17 cellular contexts compared by ENCODE assay signal in the genomic region with DNA sequence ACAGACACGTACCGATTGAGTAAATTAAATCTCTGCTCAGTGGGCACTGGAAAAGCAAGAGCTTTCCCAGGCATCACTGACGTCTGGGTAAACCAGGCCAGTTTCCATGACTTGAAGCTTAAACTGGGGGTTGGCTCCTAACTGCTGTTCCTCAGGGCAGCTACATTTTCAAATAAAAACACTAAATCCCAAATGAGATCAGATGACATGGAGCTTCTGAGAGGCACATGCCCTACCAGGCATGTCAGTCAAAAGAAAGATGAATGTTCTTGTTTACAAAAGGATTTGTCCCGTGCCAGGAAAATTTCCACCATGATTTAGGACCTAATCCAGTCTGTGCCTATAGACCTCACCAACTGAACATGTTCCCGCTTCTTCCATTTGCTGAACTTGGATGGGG.
DNase-seq lines count a peak whose midpoint lies in the region; ATAC-seq, FAIRE-seq and TF ChIP-seq lines count a peak whose summit lies in the region.
"Had no signal": no experiment of that assay in that cellular context is flagged by ENCODE, and none has a peak within 500 bp of the region (broad histone marks: within the 10 kb centered on the region; RNA-seq: fewer than 3 reads in every experiment).

No MANE protein-coding gene starts in this region.

- TF ChIP-seq CTCF in heart left ventricle (IDR thresholded peaks at IDR 0.05), result no peak
- no peak for TF ChIP-seq CTCF in H1 (IDR thresholded peaks at IDR 0.05; ENCODE audit: control extremely low read depth in 1 of 3, insufficient read depth in 1 of 3, low read depth in 1 of 3, low read length in 3 of 3)
- TF ChIP-seq CTCF in osteoblast (IDR thresholded peaks at IDR 0.05; ENCODE audit: extremely low read depth, low read depth, low read length), result no peak
- no peak for TF ChIP-seq CTCF in breast epithelium (IDR thresholded peaks at IDR 0.05)

- H4K20me1 ChIP-seq in H1 (replicated peaks in 1 of 2; ENCODE audit: control insufficient read depth in 1 of 2, insufficient read depth in 2 of 2, low read length in 2 of 2) (no peaks in the 10 kb centered on the region), osteoblast (ENCODE audit: insufficient read depth, low read length) (no peaks in the 10 kb centered on the region)

- no peak overlapping the region for H2BK20ac ChIP-seq in H1 (ENCODE audit: low read length)

- no peak overlapping the region for H3K23ac ChIP-seq in H1 (ENCODE audit: insufficient read length)

- H3K18ac ChIP-seq in H1 (ENCODE audit: extremely low read depth, low read length), result no peak overlapping the region

- H3K79me1 ChIP-seq in H1 (ENCODE audit: low read depth, low read length), result no peaks in the 10 kb centered on the region

- DNase-seq in right cardiac atrium (no peak), heart left ventricle (no peak), H1 (ENCODE audit: low read depth in 1 of 2, low spot score in 2 of 2) (no peak), osteoblast (ENCODE audit: insufficient read length, low spot score, missing footprints) (no peak), aorta (no peak), breast epithelium (ENCODE audit: low spot score in 2 of 2) (no peak)
- DNase-seq in stimulated activated CD4-positive, alpha-beta T cell treated with anti-CD3 and anti-CD28 coated beads, Interleukin-2, amount 100 ng/mL, for 48 hours, result no peak
- DNase-seq: activated CD4-positive, alpha-beta T cell treated with anti-CD3 and anti-CD28 coated beads for 4 hours; heart right ventricle; KG1; NCI-H1092; NCI-H774; nephron progenitor cell; stimulated activated naive CD8-positive, alpha-beta T cell treated with anti-CD3 and anti-CD28 coated beads, Interleukin-15, Interleukin-2, amounts not matched to agents 100 U/mL and 50 U/mL, for 24 hours; SW 1271 had no signal

- H2BK15ac ChIP-seq in H1 (ENCODE audit: low read length), result no peak overlapping the region

- no peak overlapping the region for H4K91ac ChIP-seq in H1 (replicated peaks; ENCODE audit: insufficient read length, low read length)

- no peak overlapping the region for H3K14ac ChIP-seq in H1 (ENCODE audit: insufficient read length)

- H3K9me3 ChIP-seq in right cardiac atrium (ENCODE audit: control insufficient read depth, low read length) (no peaks in the 10 kb centered on the region), heart left ventricle (no peaks in the 10 kb centered on the region), H1 (ENCODE audit: insufficient read depth in 2 of 2, low read depth in 1 of 2, low read length in 1 of 2) (no peaks in the 10 kb centered on the region), osteoblast (ENCODE audit: low read depth, low read length) (no peaks in the 10 kb centered on the region), aorta (ENCODE audit: control insufficient read depth, low read length) (no peaks in the 10 kb centered on the region), breast epithelium (no peaks in the 10 kb centered on the region)
- H3K9me3 ChIP-seq: heart right ventricle had no signal

- H3K27ac ChIP-seq in right cardiac atrium (ENCODE audit: low read length) (peak overlapping the region; percentile 71), heart left ventricle (peak overlapping the region in 4 of 12 donors; percentile 2 to 78 (median 60)), H1 (ENCODE audit: low read depth, low read length) (no peak overlapping the region), osteoblast (ENCODE audit: low read depth, low read length) (peak overlapping the region; percentile 93), aorta (ENCODE audit: low read depth in 1 of 2, low read length in 2 of 2) (peak overlapping the region; percentile 92 to 100), breast epithelium (peak overlapping the region in 1 of 2 donors; percentile 66)

- POLR2A ChIA-PET in H1 (lab: Charles Lee; ENCODE audit: partially characterized antibody), result interaction anchor here (1.4 kb wide), 1 partner anchor 10 kb away, joined by 4 read pairs; no protein-coding TSS in a partner anchor

- TF ChIP-seq RAD21 in H1 (IDR thresholded peaks at IDR 0.05 in 1 of 2, conservative IDR thresholded peaks at IDR 0.05 in 1 of 2; ENCODE audit: low read depth in 2 of 2, low read length in 2 of 2), result no peak

- H3K36me3 ChIP-seq in heart left ventricle (no peaks in the 10 kb centered on the region), H1 (ENCODE audit: control insufficient read depth in 2 of 4, insufficient read depth in 4 of 4, low read length in 3 of 4) (no peaks in the 10 kb centered on the region), osteoblast (ENCODE audit: insufficient read depth, low read length) (no peaks in the 10 kb centered on the region), aorta (ENCODE audit: control insufficient read depth in 1 of 2, insufficient read depth in 2 of 2, low read length in 1 of 2) (no peaks in the 10 kb centered on the region), breast epithelium (no peaks in the 10 kb centered on the region)
- H3K36me3 ChIP-seq: heart right ventricle had no signal

- no peak overlapping the region for H2AFZ ChIP-seq in H1 (ENCODE audit: low read length)
- H2AFZ ChIP-seq in osteoblast (ENCODE audit: low read length), result no peak overlapping the region

- no peak overlapping the region for H4K5ac ChIP-seq in H1 (ENCODE audit: insufficient read length, low read depth, low read length)

- no peak for TF ChIP-seq EP300 in H1 (IDR thresholded peaks at IDR 0.05; ENCODE audit: borderline replicate concordance in 1 of 2, low read depth in 2 of 2, low read length in 2 of 2)

- intact Hi-C loops in right cardiac atrium (cut with DNase I), result no loop called here
- intact Hi-C loops in heart left ventricle (cut with DNase I), result no loop called here
- intact Hi-C loops in aorta (cut with DNase I), result loop anchor here in 1 of 2 donors (2.0 to 5.0 kb wide), 2 partner anchors 25 to 140 kb away; no protein-coding TSS in a partner anchor
- intact Hi-C loops in breast epithelium (cut with DNase I; ENCODE audit: low total_unique reads), result no loop called here

- H3K4me2 ChIP-seq in H1 (ENCODE audit: insufficient read depth in 1 of 2, low read depth in 2 of 2, low read length in 2 of 2) (no peak overlapping the region), osteoblast (ENCODE audit: insufficient read depth, low read length) (peak overlapping the region; percentile 35)

- H3K4ac ChIP-seq in H1 (replicated peaks; ENCODE audit: insufficient read length, low read depth, low read length), result no peak overlapping the region

- 0 out of 2 replicates have a peak overlapping the region, but pooled peaks have one; percentile 39 for H2BK12ac ChIP-seq in H1 (ENCODE audit: low read depth, low read length)

- WGBS in right cardiac atrium, result 70% methylated on average over 5 of the region's 5 CpGs
- 69 to 88% (median 80%) methylated on average over 5 of the region's 5 CpGs for WGBS in heart left ventricle, 4 donors
- WGBS in H1 (ENCODE audit: extremely low coverage in 1 of 2, insufficient coverage in 1 of 2, insufficient read length in 1 of 2, insufficient replicate concordance in 2 of 2, low coverage in 1 of 2, low lambda C conversion rate in 2 of 2, missing lambda C conversion rate in 1 of 2), 2 experiments, result 83% methylated on average over 5 of the region's 5 CpGs; no CpG with 5 or more reads in 1 of the 2 experiments
- WGBS in aorta, 2 donors, result 5 to 7% methylated on average over 5 of the region's 5 CpGs

- FAIRE-seq in H1 (lab: Jason Lieb, UNC), result no peak
- FAIRE-seq: TTC549 had no signal

- H4K8ac ChIP-seq in H1 (ENCODE audit: extremely low read depth, insufficient read depth, low read length), result no peak overlapping the region

- no peaks in the 10 kb centered on the region for H3K23me2 ChIP-seq in H1 (ENCODE audit: low read depth, low read length)

- TF ChIP-seq POLR2A in heart left ventricle (IDR thresholded peaks at IDR 0.05), result no peak
- no peak for TF ChIP-seq POLR2A in H1 (IDR thresholded peaks at IDR 0.05; ENCODE audit: control extremely low read depth in 1 of 2, low read depth in 2 of 2, low read length in 2 of 2)
- no peak for TF ChIP-seq POLR2A in breast epithelium (IDR thresholded peaks at IDR 0.05)

- no peak overlapping the region for H2BK5ac ChIP-seq in H1 (ENCODE audit: low read depth, low read length)

- H3K27me3 ChIP-seq in right cardiac atrium (ENCODE audit: control insufficient read depth, insufficient read depth) (no peaks in the 10 kb centered on the region), heart left ventricle (peaks cover 0 to 13% (median 0%) of the 10 kb centered on the region in 9 donors), H1 (replicated peaks in 1 of 4; ENCODE audit: control insufficient read depth in 3 of 4, extremely low read depth in 1 of 4, insufficient read depth in 3 of 4, low read length in 3 of 4) (no peaks in the 10 kb centered on the region), osteoblast (ENCODE audit: insufficient read depth, low read length) (no peaks in the 10 kb centered on the region), aorta (ENCODE audit: control insufficient read depth in 1 of 2, insufficient read depth in 2 of 2, low read length in 1 of 2) (no peaks in the 10 kb centered on the region), breast epithelium (no peaks in the 10 kb centered on the region)

- no peaks in the 10 kb centered on the region for H3K4me1 ChIP-seq in right cardiac atrium (ENCODE audit: control insufficient read depth, insufficient read depth, low read length)
- peaks cover 0 to 14% (median 0%) of the 10 kb centered on the region in 12 donors for H3K4me1 ChIP-seq in heart left ventricle
- no peaks in the 10 kb centered on the region for H3K4me1 ChIP-seq in H1 (replicated peaks in 1 of 4; ENCODE audit: control insufficient read depth in 3 of 4, insufficient read depth in 4 of 4, low read length in 3 of 4)
- peaks cover 35% of the 10 kb centered on the region for H3K4me1 ChIP-seq in osteoblast (ENCODE audit: insufficient read depth, low read length)
- peaks cover 7 to 22% of the 10 kb centered on the region in 2 donors for H3K4me1 ChIP-seq in aorta (ENCODE audit: control insufficient read depth in 1 of 2, insufficient read depth in 2 of 2, low read length in 2 of 2)
- H3K4me1 ChIP-seq in breast epithelium, result peaks cover 0 to 3% of the 10 kb centered on the region in 2 donors

- H3K9ac ChIP-seq in H1 (replicated peaks in 1 of 4; ENCODE audit: extremely low read depth in 1 of 4, low read depth in 3 of 4, low read length in 3 of 4), result no peak overlapping the region

- no peaks in the 10 kb centered on the region for H3K79me2 ChIP-seq in H1 (ENCODE audit: control insufficient read depth in 1 of 2, insufficient read depth in 2 of 2, low read length in 2 of 2)
- H3K79me2 ChIP-seq in osteoblast (ENCODE audit: insufficient read depth, low read length), result peaks cover 2% of the 10 kb centered on the region

- H3K4me3 ChIP-seq in right cardiac atrium (ENCODE audit: low read length) (no peak overlapping the region), heart left ventricle (no peak overlapping the region), H1 (ENCODE audit: extremely low read depth in 1 of 4, insufficient read depth in 2 of 4, low read depth in 3 of 4, low read length in 4 of 4) (no peak overlapping the region), osteoblast (ENCODE audit: insufficient read depth, low read length) (no peak overlapping the region), aorta (ENCODE audit: low read length in 2 of 2) (no peak overlapping the region), breast epithelium (no peak overlapping the region)
- H3K4me3 ChIP-seq: heart right ventricle had no signal

- H2AK5ac ChIP-seq in H1 (ENCODE audit: low read depth, low read length), result no peak overlapping the region

- ATAC-seq in right cardiac atrium, result no peak
- ATAC-seq in heart left ventricle, result no peak
- peak; percentile 55 for ATAC-seq in aorta (ENCODE audit: low FRiP score)
- ATAC-seq in GM21447 (IDR thresholded peaks at IDR 0.05; ENCODE audit: unreplicated experiment), result no peak
- ATAC-seq: stimulated activated naive CD8-positive, alpha-beta T cell treated with anti-CD3 and anti-CD28 coated beads, Interleukin-15, Interleukin-2, amounts not matched to agents 100 U/mL and 50 U/mL, for 24 hours had no signal

- no peak overlapping the region for H3K56ac ChIP-seq in H1 (replicated peaks; ENCODE audit: insufficient read length, low read depth, low read length)

- H2BK120ac ChIP-seq in H1 (replicated peaks; ENCODE audit: low read depth, low read length), result no peak overlapping the region

- CTCF ChIA-PET in H1 (lab: Charles Lee; ENCODE audit: partially characterized antibody), result interaction anchor here (1.9 to 7.4 kb wide), 4 partner anchors 9 to 243 kb away, joined by 5 to 38 read pairs (median 16); no protein-coding TSS in a partner anchor
